ENCODE assay signal across 10 cellular contexts in genomic region chr10:74598891-74599566, GRCh38.
DNase-seq lines count a peak whose midpoint lies in the region; ATAC-seq and TF ChIP-seq lines count a peak whose summit lies in the region.
"Had no signal": no experiment of that assay in that cellular context is flagged by ENCODE, and none has a peak within 500 bp of the region (broad histone marks: within the 10 kb centered on the region; RNA-seq: fewer than 3 reads in every experiment).

No MANE protein-coding gene starts in this region.

- H3K27ac ChIP-seq in breast epithelium (no peak overlapping the region), ovary (peak overlapping the region in 1 of 2 donors; percentile 53)

- no peak for TF ChIP-seq POLR2A in breast epithelium (IDR thresholded peaks at IDR 0.05)
- no peak for TF ChIP-seq POLR2A in ovary (IDR thresholded peaks at IDR 0.05)

- WGBS in ovary, 3 donors: 22 to 41% (median 22%) methylated on average over 5 of the region's 5 CpGs

- no peak for TF ChIP-seq EP300 in ovary (IDR thresholded peaks at IDR 0.05)

- H3K36me3 ChIP-seq in breast epithelium: no peaks in the 10 kb centered on the region
- no peaks in the 10 kb centered on the region for H3K36me3 ChIP-seq in ovary

- H3K4me1 ChIP-seq in breast epithelium: no peaks in the 10 kb centered on the region
- H3K4me1 ChIP-seq in ovary (ENCODE audit: insufficient read depth): peaks cover 2% of the 10 kb centered on the region

- no peak for DNase-seq in breast epithelium (ENCODE audit: low spot score in 2 of 2)
- DNase-seq in ovary: no peak
- DNase-seq in T-helper 1 cell: no peak
- DNase-seq in activated CD4-positive, CD25-positive, alpha-beta regulatory T cell (lab: John Stamatoyannopoulos, UW): no peak
- DNase-seq in mucosa of gallbladder (ENCODE audit: low spot score): no peak
- DNase-seq: Calu3 had no signal

- intact Hi-C loops in breast epithelium (cut with DNase I; ENCODE audit: low total_unique reads) (no loop called here), ovary (cut with DNase I) (no loop called here)

- no peaks in the 10 kb centered on the region for H3K27me3 ChIP-seq in breast epithelium
- no peaks in the 10 kb centered on the region for H3K27me3 ChIP-seq in ovary

- ATAC-seq in GM18508 (IDR thresholded peaks at IDR 0.05; ENCODE audit: insufficient read depth, unreplicated experiment) (peak; percentile 59), HG02798 (IDR thresholded peaks at IDR 0.05; ENCODE audit: poor library complexity, unreplicated experiment) (peak; percentile 48), GM19455 (IDR thresholded peaks at IDR 0.05; ENCODE audit: unreplicated experiment) (no peak)

- TF ChIP-seq CTCF in breast epithelium (IDR thresholded peaks at IDR 0.05) (no peak), ovary (IDR thresholded peaks at IDR 0.05) (no peak)

- H3K9me3 ChIP-seq in breast epithelium (no peaks in the 10 kb centered on the region), ovary (no peaks in the 10 kb centered on the region)

- H3K4me3 ChIP-seq in breast epithelium: peak overlapping the region in 2 of 3 donors; percentile 1 to 7
- peak overlapping the region; percentile 15 for H3K4me3 ChIP-seq in ovary
- H3K4me3 ChIP-seq: lung had no signal
